Comparison of ENCODE assay signal across 9 cellular contexts in the genomic region with DNA sequence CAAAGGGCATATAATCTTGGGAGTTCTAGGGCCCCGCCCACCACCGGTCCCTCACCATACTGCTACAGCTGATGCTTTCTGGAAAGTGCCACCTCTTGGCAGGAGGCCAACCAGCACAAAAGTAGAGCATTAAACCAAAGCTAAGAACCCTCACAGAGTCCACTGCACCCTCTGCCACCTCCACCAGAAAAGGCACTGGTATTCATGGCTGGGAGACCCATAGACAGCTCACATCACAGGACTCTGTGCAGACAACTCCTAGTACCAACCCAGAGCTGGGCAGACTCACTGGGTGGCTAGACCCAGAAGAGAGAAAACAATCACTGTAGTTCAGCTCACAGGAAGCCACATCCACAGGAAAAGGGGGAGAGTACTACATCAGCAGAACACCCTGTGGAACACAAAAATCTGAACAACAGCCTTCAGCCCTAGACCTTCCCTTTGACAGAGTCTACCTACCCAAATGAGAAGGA. TPM values are rescaled to one million over a fixed set of nuclear protein-coding genes. Genes with fewer than 3 reads are reported as not detected.
DNase-seq lines count a peak whose midpoint lies in the region; ATAC-seq and TF ChIP-seq lines count a peak whose summit lies in the region.
"Had no signal": no experiment of that assay in that cellular context is flagged by ENCODE, and none has a peak within 500 bp of the region (broad histone marks: within the 10 kb centered on the region; RNA-seq: fewer than 3 reads in every experiment).

No MANE protein-coding gene starts in this region.

- H3K79me2 ChIP-seq in DND-41 (ENCODE audit: insufficient read depth, low read length): no peaks in the 10 kb centered on the region

- TF ChIP-seq POLR2A in right lobe of liver (IDR thresholded peaks at IDR 0.05): no peak
- no peak for TF ChIP-seq POLR2A in suprapubic skin (IDR thresholded peaks at IDR 0.05)

- ATAC-seq in DND-41 (ENCODE audit: insufficient read depth, low read depth) (peak; percentile 97), T-helper 17 cell (peak; percentile 91), right lobe of liver (no peak), HG02642 (IDR thresholded peaks at IDR 0.05; ENCODE audit: poor library complexity, unreplicated experiment) (no peak), GM21360 (IDR thresholded peaks at IDR 0.05; ENCODE audit: unreplicated experiment) (no peak)

- WGBS in right lobe of liver (ENCODE audit: insufficient coverage, low coverage, low lambda C conversion rate, missing lambda C conversion rate): no CpG with 5 or more reads among the region's 2 CpGs
- no CpG with 5 or more reads among the region's 2 CpGs for WGBS in suprapubic skin

- DNase-seq in DND-41: peak; percentile 79
- DNase-seq in T-helper 17 cell: peak; percentile 26 to 59 (median 39)
- DNase-seq in activated effector memory CD4-positive, alpha-beta T cell treated with anti-CD3 and anti-CD28 coated beads, Interleukin-2, amount 50 U/mL, for 16 hours: peak; percentile 81
- DNase-seq in renal cortical epithelial cell (ENCODE audit: low read depth): peak; percentile 36
- DNase-seq in right lobe of liver: no peak
- no peak for DNase-seq in suprapubic skin (ENCODE audit: low spot score in 2 of 2)

- intact Hi-C loops in right lobe of liver (cut with DNase I): no loop called here

- H3K4me3 ChIP-seq in DND-41 (ENCODE audit: low read depth in 1 of 2, low read length in 2 of 2) (no peak overlapping the region), right lobe of liver (no peak overlapping the region), suprapubic skin (no peak overlapping the region)

- H3K36me3 Mint-ChIP-seq in T-helper 17 cell (ENCODE audit: low read depth): peaks cover under 1% of the 10 kb centered on the region

- H2AFZ ChIP-seq in DND-41 (ENCODE audit: low read depth, low read length): 0 out of 2 replicates have a peak overlapping the region, but pooled peaks have one; percentile 33

- no peak for TF ChIP-seq EP300 in suprapubic skin (IDR thresholded peaks at IDR 0.05)

- H3K4me2 ChIP-seq in DND-41 (ENCODE audit: insufficient read depth, low read length): peak overlapping the region; percentile 38

- no peaks in the 10 kb centered on the region for H3K36me3 ChIP-seq in DND-41 (ENCODE audit: insufficient read depth, low read length)
- peaks cover 0 to 16% (median 2%) of the 10 kb centered on the region in 4 donors for H3K36me3 ChIP-seq in right lobe of liver
- peaks cover 12% of the 10 kb centered on the region for H3K36me3 ChIP-seq in suprapubic skin

- H3K27me3 ChIP-seq in DND-41 (ENCODE audit: insufficient read depth, low read length, poor library complexity): no peaks in the 10 kb centered on the region
- H3K27me3 ChIP-seq in right lobe of liver: no peaks in the 10 kb centered on the region
- no peaks in the 10 kb centered on the region for H3K27me3 ChIP-seq in suprapubic skin

- TF ChIP-seq CTCF in DND-41 (IDR thresholded peaks at IDR 0.05; ENCODE audit: borderline replicate concordance, extremely low read depth, low read length, poor library complexity, severe bottlenecking) (no peak), right lobe of liver (IDR thresholded peaks at IDR 0.05) (no peak), suprapubic skin (IDR thresholded peaks at IDR 0.05) (no peak)

- H3K27me3 Mint-ChIP-seq in T-helper 17 cell: no peaks in the 10 kb centered on the region

- no peaks in the 10 kb centered on the region for H3K9me3 ChIP-seq in DND-41 (ENCODE audit: insufficient read depth, low read length, severe bottlenecking)
- no peaks in the 10 kb centered on the region for H3K9me3 ChIP-seq in T-helper 17 cell (ENCODE audit: control insufficient read depth, low read length, poor library complexity, severe bottlenecking)
- no peaks in the 10 kb centered on the region for H3K9me3 ChIP-seq in right lobe of liver
- H3K9me3 ChIP-seq in suprapubic skin: no peaks in the 10 kb centered on the region

- no peaks in the 10 kb centered on the region for H4K20me1 ChIP-seq in DND-41 (ENCODE audit: insufficient read depth, low read length)

- H3K4me1 ChIP-seq in DND-41 (ENCODE audit: insufficient read depth, low read length) (peaks cover 23% of the 10 kb centered on the region), right lobe of liver (peaks cover 0 to 4% (median 0%) of the 10 kb centered on the region in 4 donors), suprapubic skin (peaks cover 8% of the 10 kb centered on the region)

- H3K4me3 Mint-ChIP-seq in T-helper 17 cell: peak overlapping the region; percentile 80

- H3K9ac ChIP-seq in DND-41 (ENCODE audit: low read depth, low read length): no peak overlapping the region

- peaks cover 43% of the 10 kb centered on the region for H3K4me1 Mint-ChIP-seq in T-helper 17 cell

- H3K27ac Mint-ChIP-seq in T-helper 17 cell: peak overlapping the region; percentile 97

- H3K27ac ChIP-seq in DND-41 (ENCODE audit: low read length) (peak overlapping the region; percentile 43), right lobe of liver (no peak overlapping the region), suprapubic skin (no peak overlapping the region)

RNA-seq across cellular contexts. Expression of gene THEM4, which starts 10.8 kb away (rescaled TPM):
- total RNA-seq in T-helper 17 cell (10 to 100 TPM; 42.2 to 57.3 TPM), renal cortical epithelial cell (9.9 and 19.8 TPM in 2 replicates), right lobe of liver (10 to 100 TPM in 2 of 6 experiments, 1 to 10 TPM in 4; 8.5 to 19.1 (median 9.2) TPM), suprapubic skin (10 to 100 TPM in 1 of 4 donors, 1 to 10 TPM in 3; 6.7 to 31.5 (median 8.9) TPM)

RNA-seq across cellular contexts. Expression of gene THEM5, which starts 45.0 kb away (rescaled TPM):
- total RNA-seq in T-helper 17 cell: under 1 TPM in 1 of 2 donors, not detected in 1; 0.89 TPM
- total RNA-seq in renal cortical epithelial cell: not detected in 2 replicates
- total RNA-seq in right lobe of liver: not detected
- 10 to 100 TPM; 29.1 to 89.7 (median 64.3) TPM for total RNA-seq in suprapubic skin
- total RNA-seq: OCI-LY7 had no signal

RNA-seq across cellular contexts. Expression of gene C2CD4D, which starts 58.9 kb away (rescaled TPM):
- total RNA-seq in T-helper 17 cell (1 to 10 TPM; 1.9 to 2.3 TPM), renal cortical epithelial cell (not detected in 2 replicates), right lobe of liver (not detected), suprapubic skin (1 to 10 TPM in 3 of 4 donors, under 1 TPM in 1; 0.68 to 7.3 (median 2.1) TPM)
- total RNA-seq: OCI-LY7 had no signal

Comparison
In these comparisons a context has a peak if more than half of its experiments do, and no peak if none do; other contexts are left out.
1. ATAC-seq: peak in DND-41 (single experiment) and T-helper 17 cell (single experiment); none in right lobe of liver (0 of 4), HG02642 (single experiment) and GM21360 (single experiment).
2. DNase-seq: peak in DND-41 (single experiment), T-helper 17 cell (3 of 3), activated effector memory CD4-positive, alpha-beta T cell treated with anti-CD3 and anti-CD28 coated beads, Interleukin-2, amount 50 U/mL, for 16 hours (single experiment) and renal cortical epithelial cell (single experiment); none in right lobe of liver (0 of 3) and suprapubic skin (0 of 2).
3. RNA of gene THEM5, which starts 45.0 kb away (total RNA-seq): 29.1 to 89.7 TPM in suprapubic skin; 0.89 TPM in T-helper 17 cell, not detected in renal cortical epithelial cell and not detected in right lobe of liver; every median in the first group is over 10 times any median in the second.